1 cellular context compared by ENCODE assay signal in the genomic region with DNA sequence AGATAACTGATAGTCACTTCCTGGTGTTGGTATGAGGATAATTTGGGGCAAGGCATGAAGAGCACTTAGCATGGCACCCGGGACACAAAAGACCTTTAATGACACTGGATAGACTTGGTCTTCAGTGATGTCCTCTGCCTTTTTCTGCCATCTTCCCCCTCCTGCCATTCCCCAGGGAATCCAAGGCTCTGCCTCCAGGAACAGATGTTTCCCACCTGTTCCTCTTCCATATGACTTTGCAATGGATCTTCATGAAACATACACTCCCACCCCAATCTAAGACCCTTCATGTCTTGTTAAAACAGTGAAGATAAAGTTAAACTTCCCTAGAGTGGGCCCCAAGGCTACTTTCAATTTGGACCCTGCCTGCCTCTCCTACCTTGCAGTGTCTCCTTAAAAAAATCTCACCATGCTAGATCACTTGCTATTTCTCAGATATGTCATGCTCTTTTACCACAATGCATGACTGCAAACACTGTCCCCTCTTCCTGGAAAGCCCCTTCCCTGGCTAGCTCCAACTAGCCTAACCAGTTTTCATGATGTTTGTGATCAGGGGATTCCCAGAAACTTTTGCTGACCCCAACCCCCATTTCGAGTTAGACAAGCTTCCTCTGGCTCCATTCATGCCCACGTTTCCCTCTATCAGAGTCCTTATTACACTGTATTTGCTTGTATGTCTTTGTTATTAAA.
TF ChIP-seq lines count a peak whose summit lies in the region.

No MANE protein-coding gene starts in this region.

TF ChIP-seq in GM12878, 131 proteins besides CTCF, POLR2A, EP300 and RAD21 (continued from another document):
- TF ChIP-seq, protein P1, sequence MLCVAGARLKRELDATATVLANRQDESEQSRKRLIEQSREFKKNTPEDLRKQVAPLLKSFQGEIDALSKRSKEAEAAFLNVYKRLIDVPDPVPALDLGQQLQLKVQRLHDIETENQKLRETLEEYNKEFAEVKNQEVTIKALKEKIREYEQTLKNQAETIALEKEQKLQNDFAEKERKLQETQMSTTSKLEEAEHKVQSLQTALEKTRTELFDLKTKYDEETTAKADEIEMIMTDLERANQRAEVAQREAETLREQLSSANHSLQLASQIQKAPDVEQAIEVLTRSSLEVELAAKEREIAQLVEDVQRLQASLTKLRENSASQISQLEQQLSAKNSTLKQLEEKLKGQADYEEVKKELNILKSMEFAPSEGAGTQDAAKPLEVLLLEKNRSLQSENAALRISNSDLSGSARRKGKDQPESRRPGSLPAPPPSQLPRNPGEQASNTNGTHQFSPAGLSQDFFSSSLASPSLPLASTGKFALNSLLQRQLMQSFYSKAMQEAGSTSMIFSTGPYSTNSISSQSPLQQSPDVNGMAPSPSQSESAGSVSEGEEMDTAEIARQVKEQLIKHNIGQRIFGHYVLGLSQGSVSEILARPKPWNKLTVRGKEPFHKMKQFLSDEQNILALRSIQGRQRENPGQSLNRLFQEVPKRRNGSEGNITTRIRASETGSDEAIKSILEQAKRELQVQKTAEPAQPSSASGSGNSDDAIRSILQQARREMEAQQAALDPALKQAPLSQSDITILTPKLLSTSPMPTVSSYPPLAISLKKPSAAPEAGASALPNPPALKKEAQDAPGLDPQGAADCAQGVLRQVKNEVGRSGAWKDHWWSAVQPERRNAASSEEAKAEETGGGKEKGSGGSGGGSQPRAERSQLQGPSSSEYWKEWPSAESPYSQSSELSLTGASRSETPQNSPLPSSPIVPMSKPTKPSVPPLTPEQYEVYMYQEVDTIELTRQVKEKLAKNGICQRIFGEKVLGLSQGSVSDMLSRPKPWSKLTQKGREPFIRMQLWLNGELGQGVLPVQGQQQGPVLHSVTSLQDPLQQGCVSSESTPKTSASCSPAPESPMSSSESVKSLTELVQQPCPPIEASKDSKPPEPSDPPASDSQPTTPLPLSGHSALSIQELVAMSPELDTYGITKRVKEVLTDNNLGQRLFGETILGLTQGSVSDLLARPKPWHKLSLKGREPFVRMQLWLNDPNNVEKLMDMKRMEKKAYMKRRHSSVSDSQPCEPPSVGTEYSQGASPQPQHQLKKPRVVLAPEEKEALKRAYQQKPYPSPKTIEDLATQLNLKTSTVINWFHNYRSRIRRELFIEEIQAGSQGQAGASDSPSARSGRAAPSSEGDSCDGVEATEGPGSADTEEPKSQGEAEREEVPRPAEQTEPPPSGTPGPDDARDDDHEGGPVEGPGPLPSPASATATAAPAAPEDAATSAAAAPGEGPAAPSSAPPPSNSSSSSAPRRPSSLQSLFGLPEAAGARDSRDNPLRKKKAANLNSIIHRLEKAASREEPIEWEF (IDR thresholded peaks at IDR 0.05; ENCODE audit: insufficient replicate concordance, low read depth, low read length), result no peak
- TF ChIP-seq, protein P2, sequence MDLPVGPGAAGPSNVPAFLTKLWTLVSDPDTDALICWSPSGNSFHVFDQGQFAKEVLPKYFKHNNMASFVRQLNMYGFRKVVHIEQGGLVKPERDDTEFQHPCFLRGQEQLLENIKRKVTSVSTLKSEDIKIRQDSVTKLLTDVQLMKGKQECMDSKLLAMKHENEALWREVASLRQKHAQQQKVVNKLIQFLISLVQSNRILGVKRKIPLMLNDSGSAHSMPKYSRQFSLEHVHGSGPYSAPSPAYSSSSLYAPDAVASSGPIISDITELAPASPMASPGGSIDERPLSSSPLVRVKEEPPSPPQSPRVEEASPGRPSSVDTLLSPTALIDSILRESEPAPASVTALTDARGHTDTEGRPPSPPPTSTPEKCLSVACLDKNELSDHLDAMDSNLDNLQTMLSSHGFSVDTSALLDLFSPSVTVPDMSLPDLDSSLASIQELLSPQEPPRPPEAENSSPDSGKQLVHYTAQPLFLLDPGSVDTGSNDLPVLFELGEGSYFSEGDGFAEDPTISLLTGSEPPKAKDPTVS (IDR thresholded peaks at IDR 0.05; ENCODE audit: low read depth, low read length), result no peak
- TF ChIP-seq MEF2B (IDR thresholded peaks at IDR 0.05; ENCODE audit: partially characterized antibody, poor library complexity, severe bottlenecking), result peak; percentile 86
- peak; percentile 34; the same call in 1 of the 2 replicates for TF ChIP-seq CBFB (IDR thresholded peaks at IDR 0.05; ENCODE audit: low read depth)
- no peak for TF ChIP-seq MYC (IDR thresholded peaks at IDR 0.05; ENCODE audit: insufficient read depth, insufficient read length, insufficient replicate concordance, low read length, severe bottlenecking)
- TF ChIP-seq BACH1 (IDR thresholded peaks at IDR 0.05; ENCODE audit: borderline replicate concordance), result no peak
- peak; percentile 74 for TF ChIP-seq NBN (IDR thresholded peaks at IDR 0.05)
- TF ChIP-seq MEF2A (IDR thresholded peaks at IDR 0.05; ENCODE audit: insufficient read depth, low read depth, low read length), result no peak
- 0 out of 2 replicates have a peak, but pooled peaks have one; percentile 46 for TF ChIP-seq CREB1 (IDR thresholded peaks at IDR 0.05; ENCODE audit: low read depth)
- TF ChIP-seq MXI1 (IDR thresholded peaks at IDR 0.05; ENCODE audit: low read depth, low read length), result no peak
- no peak for TF ChIP-seq NRF1 (conservative IDR thresholded peaks at IDR 0.05; ENCODE audit: low read depth, low read length)
- peak; percentile 53; the same call in 1 of the 2 replicates for TF ChIP-seq TCF12 (IDR thresholded peaks at IDR 0.05; ENCODE audit: low read depth, low read length)
- no peak for TF ChIP-seq ZSCAN29 (IDR thresholded peaks at IDR 0.05)
TF ChIP-seq in GM12878: peak in this region for 38.
